Comparison of ENCODE assay signal across 29 cellular contexts in the genomic region with DNA sequence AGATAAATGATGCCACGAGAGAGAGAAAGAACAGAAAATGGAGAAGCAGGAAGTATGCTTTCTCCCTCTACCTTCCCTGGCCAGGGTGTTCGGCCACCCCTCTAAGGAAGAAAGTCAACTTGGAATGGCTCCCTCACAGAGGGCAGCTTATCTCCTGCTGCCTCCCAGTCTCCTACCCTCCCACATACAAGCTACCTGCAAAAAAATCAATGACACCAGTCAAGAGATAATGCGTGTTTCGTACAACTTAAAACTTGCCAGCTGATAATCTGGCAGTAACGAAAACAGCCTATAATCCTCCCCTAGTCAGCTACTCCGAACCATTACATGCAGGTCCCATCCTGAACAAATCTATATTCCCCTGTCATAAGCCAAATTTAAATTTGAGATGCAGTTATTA.
DNase-seq lines count a peak whose midpoint lies in the region; ATAC-seq and TF ChIP-seq lines count a peak whose summit lies in the region.
"Had no signal": no experiment of that assay in that cellular context is flagged by ENCODE, and none has a peak within 500 bp of the region (broad histone marks: within the 10 kb centered on the region; RNA-seq: fewer than 3 reads in every experiment).

No MANE protein-coding gene starts in this region.

- no peak overlapping the region for H3K4me3 ChIP-seq in CD8-positive, alpha-beta T cell (ENCODE audit: low read depth, low read length)
- H3K4me3 ChIP-seq: BLaER1, GM12878, GM23248, HAP-1, SK-N-MC had no signal

- POLR2A ChIA-PET in activated CD8-positive, alpha-beta T cell treated with anti-CD3 and anti-CD28 coated beads for 36 hours (lab: Charles Lee), result no interaction called here
- POLR2A ChIA-PET in activated CD8-positive, alpha-beta T cell treated with anti-CD3 and anti-CD28 coated beads, Interleukin-2, amount 10 ng/mL, durations not matched to agents 7 days and 5 days (lab: Charles Lee), result no interaction called here
- POLR2A ChIA-PET in CD8-positive, alpha-beta T cell (lab: Charles Lee), result no interaction called here

- H3K4me1 ChIP-seq in CD8-positive, alpha-beta T cell (ENCODE audit: insufficient read depth, low read length), result no peaks in the 10 kb centered on the region
- H3K4me1 ChIP-seq: BLaER1, HAP-1 had no signal

- peaks cover 22% of the 10 kb centered on the region for H3K36me3 Mint-ChIP-seq in activated CD8-positive, alpha-beta T cell treated with anti-CD3 and anti-CD28 coated beads for 36 hours (ENCODE audit: low read depth)
- H3K36me3 Mint-ChIP-seq in activated CD8-positive, alpha-beta T cell treated with anti-CD3 and anti-CD28 coated beads, Interleukin-2, amount 10 ng/mL, durations not matched to agents 7 days and 5 days (ENCODE audit: low read depth), result peaks cover 3% of the 10 kb centered on the region
- H3K36me3 Mint-ChIP-seq in CD8-positive, alpha-beta T cell, result peaks cover 70% of the 10 kb centered on the region
- peaks cover 17% of the 10 kb centered on the region for H3K36me3 Mint-ChIP-seq in IgD-negative memory B cell
- H3K36me3 Mint-ChIP-seq in effector memory CD8-positive, alpha-beta T cell (ENCODE audit: insufficient read depth), result peaks cover 25% of the 10 kb centered on the region

- no peak for ATAC-seq in activated CD8-positive, alpha-beta T cell treated with anti-CD3 and anti-CD28 coated beads for 36 hours
- ATAC-seq in activated CD8-positive, alpha-beta T cell treated with anti-CD3 and anti-CD28 coated beads, Interleukin-2, amount 10 ng/mL, durations not matched to agents 7 days and 5 days, result no peak
- no peak for ATAC-seq in CD8-positive, alpha-beta T cell
- no peak for ATAC-seq in effector memory CD8-positive, alpha-beta T cell (replicated peaks)
- no peak for ATAC-seq in HG02759 (IDR thresholded peaks at IDR 0.05; ENCODE audit: unreplicated experiment)
- ATAC-seq: GM12878 had no signal

- DNase-seq in activated CD8-positive, alpha-beta T cell treated with anti-CD3 and anti-CD28 coated beads for 36 hours, result no peak
- DNase-seq in activated CD8-positive, alpha-beta T cell treated with anti-CD3 and anti-CD28 coated beads, Interleukin-2, amount 10 ng/mL, durations not matched to agents 7 days and 5 days, result no peak
- DNase-seq in CD8-positive, alpha-beta T cell, result no peak
- DNase-seq in effector memory CD8-positive, alpha-beta T cell, result no peak
- DNase-seq in NCI-H345 treated with DMSO at 0.1 percent for 48 hours (lab: John Stamatoyannopoulos, UW; ENCODE audit: unreplicated experiment), result no peak
- DNase-seq: CD4-positive, alpha-beta T cell; COR-L47; DMS 273 treated with DMSO at 0.1 percent for 48 hours; DMS79; EL; GDM1; GM23248; HFFc6; IMR-90; NCI-H1048; NCI-H1417; NCI-H1694; NCI-H2081; NCI-H2171; NCI-H345; NCI-H524 treated with DMSO at 0.1 percent for 48 hours; NCI-H774; SIG-M5 had no signal

- intact Hi-C loops in activated CD8-positive, alpha-beta T cell treated with anti-CD3 and anti-CD28 coated beads for 36 hours (cut with micrococcal nuclease), result no loop called here
- intact Hi-C loops in CD8-positive, alpha-beta T cell (cut with DNase I, micrococcal nuclease), result loop anchor here in 1 of 2 experiments (10.0 kb wide), 1 partner anchor 763 kb away; the partner anchor contains the start of gene ZFAND3

- no peak for TF ChIP-seq CTCF in activated CD8-positive, alpha-beta T cell treated with anti-CD3 and anti-CD28 coated beads for 36 hours (IDR thresholded peaks at IDR 0.05)
- TF ChIP-seq CTCF in CD8-positive, alpha-beta T cell (IDR thresholded peaks at IDR 0.05), result no peak

- H3K27ac Mint-ChIP-seq in activated CD8-positive, alpha-beta T cell treated with anti-CD3 and anti-CD28 coated beads for 36 hours, result peak overlapping the region; percentile 8
- no peak overlapping the region for H3K27ac Mint-ChIP-seq in activated CD8-positive, alpha-beta T cell treated with anti-CD3 and anti-CD28 coated beads, Interleukin-2, amount 10 ng/mL, durations not matched to agents 7 days and 5 days
- peak overlapping the region; percentile 18 for H3K27ac Mint-ChIP-seq in CD8-positive, alpha-beta T cell
- H3K27ac Mint-ChIP-seq in IgD-negative memory B cell, result peak overlapping the region in 2 of 3 donors; percentile 53 to 75
- peak overlapping the region; percentile 16 to 35 for H3K27ac Mint-ChIP-seq in effector memory CD8-positive, alpha-beta T cell
- H3K27ac Mint-ChIP-seq: CD4-positive, alpha-beta T cell; HFFc6 had no signal

- H3K4me3 Mint-ChIP-seq in activated CD8-positive, alpha-beta T cell treated with anti-CD3 and anti-CD28 coated beads for 36 hours, result no peak overlapping the region
- H3K4me3 Mint-ChIP-seq in activated CD8-positive, alpha-beta T cell treated with anti-CD3 and anti-CD28 coated beads, Interleukin-2, amount 10 ng/mL, durations not matched to agents 7 days and 5 days, result no peak overlapping the region
- no peak overlapping the region for H3K4me3 Mint-ChIP-seq in CD8-positive, alpha-beta T cell
- no peak overlapping the region for H3K4me3 Mint-ChIP-seq in IgD-negative memory B cell
- H3K4me3 Mint-ChIP-seq in effector memory CD8-positive, alpha-beta T cell, result no peak overlapping the region
- H3K4me3 Mint-ChIP-seq: CD4-positive, alpha-beta T cell; HFFc6 had no signal

- CTCF ChIA-PET in activated CD8-positive, alpha-beta T cell treated with anti-CD3 and anti-CD28 coated beads for 36 hours (lab: Charles Lee), result interaction anchor here (1.1 to 1.6 kb wide), 2 partner anchors 8 to 10 kb away, joined by 4 to 6 read pairs; no protein-coding TSS in a partner anchor
- CTCF ChIA-PET in activated CD8-positive, alpha-beta T cell treated with anti-CD3 and anti-CD28 coated beads, Interleukin-2, amount 10 ng/mL, durations not matched to agents 7 days and 5 days (lab: Charles Lee), result interaction anchor here (0.9 kb wide), 1 partner anchor 9 kb away, joined by 3 read pairs; no protein-coding TSS in a partner anchor
- CTCF ChIA-PET in CD8-positive, alpha-beta T cell (lab: Charles Lee), result no interaction called here

- H3K27me3 Mint-ChIP-seq in activated CD8-positive, alpha-beta T cell treated with anti-CD3 and anti-CD28 coated beads for 36 hours, result no peaks in the 10 kb centered on the region
- H3K27me3 Mint-ChIP-seq in activated CD8-positive, alpha-beta T cell treated with anti-CD3 and anti-CD28 coated beads, Interleukin-2, amount 10 ng/mL, durations not matched to agents 7 days and 5 days (ENCODE audit: low read depth), result no peaks in the 10 kb centered on the region
- no peaks in the 10 kb centered on the region for H3K27me3 Mint-ChIP-seq in CD8-positive, alpha-beta T cell (ENCODE audit: low read depth)
- no peaks in the 10 kb centered on the region for H3K27me3 Mint-ChIP-seq in IgD-negative memory B cell
- no peaks in the 10 kb centered on the region for H3K27me3 Mint-ChIP-seq in effector memory CD8-positive, alpha-beta T cell
- H3K27me3 Mint-ChIP-seq: CD4-positive, alpha-beta T cell had no signal

- H3K27ac ChIP-seq in CD8-positive, alpha-beta T cell (ENCODE audit: low read depth, low read length), result no peak overlapping the region
- H3K27ac ChIP-seq: BLaER1, GM23248, SK-N-MC had no signal

- no peaks in the 10 kb centered on the region for H3K27me3 ChIP-seq in CD8-positive, alpha-beta T cell (ENCODE audit: insufficient read depth, low read length)
- H3K27me3 ChIP-seq: BLaER1 had no signal

- H3K9me3 Mint-ChIP-seq in activated CD8-positive, alpha-beta T cell treated with anti-CD3 and anti-CD28 coated beads for 36 hours, result no peaks in the 10 kb centered on the region
- no peaks in the 10 kb centered on the region for H3K9me3 Mint-ChIP-seq in activated CD8-positive, alpha-beta T cell treated with anti-CD3 and anti-CD28 coated beads, Interleukin-2, amount 10 ng/mL, durations not matched to agents 7 days and 5 days (ENCODE audit: insufficient read depth)
- H3K9me3 Mint-ChIP-seq in CD8-positive, alpha-beta T cell, result no peaks in the 10 kb centered on the region
- H3K9me3 Mint-ChIP-seq in IgD-negative memory B cell, result peaks cover 0 to 5% (median 0%) of the 10 kb centered on the region in 3 donors
- no peaks in the 10 kb centered on the region for H3K9me3 Mint-ChIP-seq in effector memory CD8-positive, alpha-beta T cell
- H3K9me3 Mint-ChIP-seq: CD4-positive, alpha-beta T cell; HFFc6 had no signal

- H3K4me1 Mint-ChIP-seq in activated CD8-positive, alpha-beta T cell treated with anti-CD3 and anti-CD28 coated beads for 36 hours (ENCODE audit: low read depth), result peaks cover 24% of the 10 kb centered on the region
- peaks cover 7% of the 10 kb centered on the region for H3K4me1 Mint-ChIP-seq in activated CD8-positive, alpha-beta T cell treated with anti-CD3 and anti-CD28 coated beads, Interleukin-2, amount 10 ng/mL, durations not matched to agents 7 days and 5 days (ENCODE audit: low read depth)
- peaks cover 5% of the 10 kb centered on the region for H3K4me1 Mint-ChIP-seq in CD8-positive, alpha-beta T cell (ENCODE audit: low read depth)
- H3K4me1 Mint-ChIP-seq in IgD-negative memory B cell, result peaks cover 4 to 5% (median 5%) of the 10 kb centered on the region in 3 donors
- peaks cover 4 to 14% of the 10 kb centered on the region in 2 donors for H3K4me1 Mint-ChIP-seq in effector memory CD8-positive, alpha-beta T cell (ENCODE audit: low read depth in 2 of 2)

- H3K9me3 ChIP-seq in CD8-positive, alpha-beta T cell (ENCODE audit: low read length), result no peaks in the 10 kb centered on the region
- H3K9me3 ChIP-seq: BLaER1, HAP-1 had no signal

- H3K36me3 ChIP-seq in CD8-positive, alpha-beta T cell (ENCODE audit: insufficient read depth, low read length), result peaks cover 8% of the 10 kb centered on the region
- H3K36me3 ChIP-seq: BLaER1, HAP-1 had no signal
